ENCODE assay signal across 6 cellular contexts in the genomic region with DNA sequence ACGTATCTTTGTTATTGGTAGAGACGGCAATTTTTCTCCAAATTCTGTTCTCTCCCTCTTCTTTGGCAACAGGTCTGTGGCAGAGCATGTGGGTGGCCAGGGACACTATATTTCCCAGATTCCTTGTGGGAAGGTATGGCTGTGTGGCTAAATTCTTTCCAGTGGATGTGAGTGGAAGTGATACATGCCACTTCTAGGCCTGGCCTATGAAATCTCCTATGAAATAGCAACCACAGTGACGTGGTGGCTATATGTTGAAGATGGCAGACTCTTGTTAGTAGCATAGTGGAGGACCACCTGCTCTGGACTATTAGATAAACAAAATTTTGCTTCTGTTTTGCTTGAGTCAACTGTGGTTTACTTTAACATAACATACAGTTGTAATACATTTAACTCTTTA.
"Had no signal": no experiment of that assay in that cellular context is flagged by ENCODE, and none has a peak within 500 bp of the region (broad histone marks: within the 10 kb centered on the region; RNA-seq: fewer than 3 reads in every experiment).

No MANE protein-coding gene starts in this region.

- H3K36me3 Mint-ChIP-seq: IgD-negative memory B cell had no signal

- H3K4me3 ChIP-seq: K562 had no signal

- H3K27ac ChIP-seq: HL-60 had no signal

- H3K27ac Mint-ChIP-seq: IgD-negative memory B cell had no signal

- DNase-seq: IMR-90, KBM-7 had no signal

- ATAC-seq: HepG2, K562 had no signal

- H3K4me3 Mint-ChIP-seq: IgD-negative memory B cell had no signal

- H3K4me1 Mint-ChIP-seq: IgD-negative memory B cell had no signal
